Comparison of ENCODE assay signal across 1 cellular context in the genomic region with DNA sequence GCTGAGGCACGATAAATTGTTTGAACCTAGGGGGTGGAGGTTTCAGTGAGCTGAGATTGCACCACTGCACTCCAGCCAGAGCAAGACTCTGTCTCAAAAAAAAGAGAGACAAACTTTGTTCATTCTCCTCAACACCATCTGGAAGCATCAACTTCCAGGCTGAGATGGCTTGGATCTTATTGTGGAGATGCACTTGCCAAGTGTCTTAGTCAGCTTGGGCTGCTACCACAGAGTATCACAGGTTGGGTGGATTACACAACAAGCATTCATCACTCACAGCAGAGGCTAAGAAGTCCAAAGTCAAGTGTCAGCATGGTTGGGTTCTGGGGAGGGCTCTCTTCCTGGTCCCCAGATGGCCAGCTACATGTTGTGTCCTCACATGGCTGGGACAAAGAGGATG.
TF ChIP-seq lines count a peak whose summit lies in the region.

No MANE protein-coding gene starts in this region.

TF ChIP-seq in K562, 482 proteins besides CTCF, POLR2A, EP300 and RAD21:
- TF ChIP-seq CEBPB (tag; IDR thresholded peaks at IDR 0.05), result 0 out of 2 replicates have a peak, but pooled peaks have one; percentile 20
